In the genomic region with DNA sequence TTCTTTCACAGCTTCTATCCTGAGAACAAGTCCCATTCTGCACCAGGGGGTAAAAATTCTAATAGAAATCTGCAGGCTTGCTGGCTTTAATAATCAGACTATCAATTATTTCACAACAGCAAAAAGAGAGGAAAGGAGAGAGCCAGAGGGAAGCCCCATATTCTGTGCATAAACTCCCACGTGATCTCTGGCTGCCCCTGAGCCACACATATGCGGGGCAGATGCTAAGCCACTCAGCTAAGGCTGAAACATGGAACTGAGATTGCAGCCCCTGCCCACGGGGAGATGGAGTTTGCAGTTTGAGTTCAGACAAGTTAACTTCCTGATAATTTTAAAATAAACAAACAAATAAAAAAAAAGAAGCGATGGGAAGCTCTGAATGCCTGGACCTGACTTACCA, we compare ENCODE assay signal across 21 cellular contexts.
DNase-seq lines count a peak whose midpoint lies in the region; ATAC-seq and TF ChIP-seq lines count a peak whose summit lies in the region.
"Had no signal": no experiment of that assay in that cellular context is flagged by ENCODE, and none has a peak within 500 bp of the region (broad histone marks: within the 10 kb centered on the region; RNA-seq: fewer than 3 reads in every experiment).

No MANE protein-coding gene starts in this region.

- peaks cover 10% of the 10 kb centered on the region for H3K27me3 Mint-ChIP-seq in memory B cell

- peak; percentile 62 for DNase-seq in NCI-H1092 treated with DMSO at 0.1 percent for 48 hours (lab: John Stamatoyannopoulos, UW)
- DNase-seq in NCI-H1092 (lab: John Stamatoyannopoulos, UW), result no peak
- DNase-seq in GM13977 (ENCODE audit: low spot score), result peak; percentile 6
- peak; percentile 7 for DNase-seq in RPMI7951 (ENCODE audit: low read depth)
- DNase-seq in memory B cell (ENCODE audit: low spot score in 2 of 2), result no peak
- no peak for DNase-seq in activated CD4-positive, alpha-beta T cell treated with anti-CD3 and anti-CD28 coated beads for 1 hour
- DNase-seq: ACHN, DMS53, GDM1, GOT3, KBM-7, MM.1S, NCI-H1048, NCI-H1436 treated with DMSO at 0.1 percent for 48 hours, NCI-H1930, NCI-H2171 treated with DMSO at 0.1 percent for 48 hours, NCI-H526 treated with DMSO at 0.1 percent for 48 hours, SHP77 had no signal

- H3K4me1 Mint-ChIP-seq in memory B cell, result peaks cover 5% of the 10 kb centered on the region

- H3K36me3 Mint-ChIP-seq in memory B cell, result peaks cover 6% of the 10 kb centered on the region

- H3K9me3 Mint-ChIP-seq in memory B cell, result peaks cover 2% of the 10 kb centered on the region

- no peak overlapping the region for H3K4me3 Mint-ChIP-seq in memory B cell

- no peak for TF ChIP-seq CTCF in GM13977 (IDR thresholded peaks at IDR 0.05; ENCODE audit: extremely low read depth, insufficient read depth, missing control alignments)

- ATAC-seq in memory B cell (ENCODE audit: low read depth) (peak; percentile 49), HG02840 (IDR thresholded peaks at IDR 0.05; ENCODE audit: low FRiP score, unreplicated experiment) (no peak), HG02759 (IDR thresholded peaks at IDR 0.05; ENCODE audit: unreplicated experiment) (no peak)
- ATAC-seq: HCT116 had no signal

- no peak overlapping the region for H3K27ac Mint-ChIP-seq in memory B cell

- in situ Hi-C loops in GM13977 (cut with MboI; ENCODE audit: low pct_unique_long_range_greater_than_20kb, low sequenced_read_pairs, unreplicated experiment), result no loop called here

Comparison
In these comparisons a context has a peak if more than half of its experiments do, and no peak if none do; other contexts are left out.
1. DNase-seq: peak in NCI-H1092 treated with DMSO at 0.1 percent for 48 hours (single experiment), GM13977 (single experiment) and RPMI7951 (single experiment); none in NCI-H1092 (single experiment), memory B cell (0 of 2) and activated CD4-positive, alpha-beta T cell treated with anti-CD3 and anti-CD28 coated beads for 1 hour (single experiment).